Comparison of ENCODE assay signal across 15 cellular contexts in genomic region chr5:131148835-131149234, GRCh38.
"Had no signal": no experiment of that assay in that cellular context is flagged by ENCODE, and none has a peak within 500 bp of the region (broad histone marks: within the 10 kb centered on the region; RNA-seq: fewer than 3 reads in every experiment).

No MANE protein-coding gene starts in this region.

- DNase-seq: activated CD4-positive, alpha-beta memory T cell treated with anti-CD3 and anti-CD28 coated beads for 36 hours; activated CD4-positive, alpha-beta T cell treated with anti-CD3 and anti-CD28 coated beads for 36 hours; activated gamma-delta T cell treated with Interleukin-2 at 50 U/mL for 16 hours; activated T-cell treated with anti-CD3 and anti-CD28 coated beads for 4 hours; cortex of kidney; effector CD4-positive, alpha-beta T cell; gastrocnemius medialis; heart right ventricle; stimulated activated naive B cell treated with anti-CD40 and anti-IgM and Interleukin-4, amounts not matched to agents 10 μg/mL and 1 μg/mL and 100 μg/mL, for 72 hours; T-cell; tibial artery had no signal

- H3K27ac ChIP-seq: gastrocnemius medialis, heart right ventricle, tibial artery had no signal

- ATAC-seq: activated CD4-positive, alpha-beta T cell treated with anti-CD3 and anti-CD28 coated beads for 36 hours; esophagus mucosa; gastrocnemius medialis; SK-N-SH treated with all-trans-retinoic acid at 6 μM for 48 hours; stimulated activated naive B cell treated with anti-CD40 and anti-IgM and Interleukin-4, amounts not matched to agents 10 μg/mL and 1 μg/mL and 100 μg/mL, for 72 hours; T-cell; WTC11 had no signal

- H3K4me1 ChIP-seq: gastrocnemius medialis, heart right ventricle, tibial artery had no signal

- FAIRE-seq: islet of Langerhans had no signal

- H3K9me3 ChIP-seq: gastrocnemius medialis, heart right ventricle, tibial artery had no signal

- H3K4me3 ChIP-seq: gastrocnemius medialis, heart right ventricle, tibial artery had no signal

- H3K27me3 ChIP-seq: gastrocnemius medialis, heart right ventricle, tibial artery had no signal
